In genomic region chr2:11933854-11934253, GRCh38 we compare ENCODE assay signal across 13 cellular contexts.
A peak's percentile ranks its signal among the peaks of the same experiment; 100 is the strongest.
DNase-seq lines count a peak whose midpoint lies in the region; ATAC-seq and TF ChIP-seq lines count a peak whose summit lies in the region.
"Had no signal": no experiment of that assay in that cellular context is flagged by ENCODE, and none has a peak within 500 bp of the region (broad histone marks: within the 10 kb centered on the region; RNA-seq: fewer than 3 reads in every experiment).

No MANE protein-coding gene starts in this region.

- peaks cover 25% of the 10 kb centered on the region for H3K4me1 Mint-ChIP-seq in neural crest cell
- H3K4me1 Mint-ChIP-seq in activated naive CD8-positive, alpha-beta T cell treated with anti-CD3 and anti-CD28 coated beads, Interleukin-2, amount 50 U/mL, for 24 hours = peaks cover 10% of the 10 kb centered on the region

- no peak for DNase-seq in neural crest cell (ENCODE audit: low read depth, low spot score)
- DNase-seq in activated naive CD8-positive, alpha-beta T cell treated with anti-CD3 and anti-CD28 coated beads, Interleukin-2, amount 50 U/mL, for 24 hours = no peak
- no peak for DNase-seq in mesenteric fat pad (ENCODE audit: low spot score)
- no peak for DNase-seq in SW480 (ENCODE audit: low spot score)
- DNase-seq: effector memory CD4-positive, alpha-beta T cell; HCEC 1CT; left colon; PC-3; stimulated activated CD4-positive, alpha-beta T cell treated with anti-CD3 and anti-CD28 coated beads, Interleukin-12 subunit alpha, Interleukin-12 subunit beta, amount 100 ng/mL, for 4 hours had no signal

- no peaks in the 10 kb centered on the region for H3K36me3 Mint-ChIP-seq in neural crest cell (ENCODE audit: low read depth)
- no peaks in the 10 kb centered on the region for H3K36me3 Mint-ChIP-seq in activated naive CD8-positive, alpha-beta T cell treated with anti-CD3 and anti-CD28 coated beads, Interleukin-2, amount 50 U/mL, for 24 hours (ENCODE audit: low read depth)

- peak overlapping the region; percentile 61 for H3K27ac Mint-ChIP-seq in neural crest cell (ENCODE audit: unreplicated experiment)
- H3K27ac Mint-ChIP-seq in activated naive CD8-positive, alpha-beta T cell treated with anti-CD3 and anti-CD28 coated beads, Interleukin-2, amount 50 U/mL, for 24 hours = no peak overlapping the region

- H3K4me3 Mint-ChIP-seq in neural crest cell = no peak overlapping the region
- H3K4me3 Mint-ChIP-seq in activated naive CD8-positive, alpha-beta T cell treated with anti-CD3 and anti-CD28 coated beads, Interleukin-2, amount 50 U/mL, for 24 hours = no peak overlapping the region

- no peaks in the 10 kb centered on the region for H3K27me3 Mint-ChIP-seq in neural crest cell (ENCODE audit: low read depth)
- H3K27me3 Mint-ChIP-seq in activated naive CD8-positive, alpha-beta T cell treated with anti-CD3 and anti-CD28 coated beads, Interleukin-2, amount 50 U/mL, for 24 hours = no peaks in the 10 kb centered on the region

- ATAC-seq in GM19035 (IDR thresholded peaks at IDR 0.05; ENCODE audit: unreplicated experiment) (peak; percentile 64), GM21786 (IDR thresholded peaks at IDR 0.05; ENCODE audit: unreplicated experiment) (peak; percentile 81), HG03460 (IDR thresholded peaks at IDR 0.05; ENCODE audit: unreplicated experiment) (peak; percentile 77)
- no peak for ATAC-seq in activated naive CD8-positive, alpha-beta T cell treated with anti-CD3 and anti-CD28 coated beads, Interleukin-2, amount 50 U/mL, for 24 hours
- ATAC-seq: gastroesophageal sphincter, left colon, PC-3 had no signal

- no peak for TF ChIP-seq CTCF in neural crest cell (conservative IDR thresholded peaks at IDR 0.05)

- peaks cover 5% of the 10 kb centered on the region for H3K9me3 Mint-ChIP-seq in neural crest cell
- no peaks in the 10 kb centered on the region for H3K9me3 Mint-ChIP-seq in activated naive CD8-positive, alpha-beta T cell treated with anti-CD3 and anti-CD28 coated beads, Interleukin-2, amount 50 U/mL, for 24 hours
